ENCODE assay signal across 16 cellular contexts in the genomic region with DNA sequence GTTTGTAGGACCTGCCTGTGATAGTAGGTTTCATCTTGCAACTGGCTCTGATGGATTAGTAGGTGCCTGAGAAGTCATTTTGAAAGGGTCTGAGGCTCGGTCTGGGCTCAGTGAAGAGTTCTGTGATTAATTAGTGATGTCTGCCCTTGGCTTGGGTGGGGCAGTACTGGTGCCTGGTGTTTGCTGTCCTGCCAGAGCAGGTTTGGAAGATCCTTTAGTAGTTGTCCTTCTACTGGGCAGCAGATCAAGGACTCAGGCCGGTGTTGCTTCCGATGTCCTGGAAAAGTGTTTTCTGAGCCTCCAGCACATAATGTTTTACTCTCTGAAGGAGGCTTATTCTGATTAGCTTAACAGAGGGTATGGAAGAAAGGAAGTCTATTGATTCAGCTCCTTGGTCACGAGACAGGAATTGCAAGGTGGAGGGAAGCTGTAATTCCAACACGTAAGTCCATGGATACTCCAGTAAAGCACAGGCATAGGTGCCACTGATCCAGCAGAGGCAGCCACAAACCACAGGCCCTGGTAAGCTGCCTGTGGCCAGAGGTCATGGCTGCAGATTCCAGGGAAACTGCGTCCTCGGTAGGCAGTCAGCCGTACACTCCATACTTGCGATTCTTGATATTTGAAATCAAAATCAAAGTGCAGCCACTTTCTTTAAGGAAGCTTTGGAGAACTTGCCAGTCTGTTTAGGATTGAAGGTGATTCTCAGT. TPM values are rescaled to one million over a fixed set of nuclear protein-coding genes. Genes with fewer than 3 reads are reported as not detected.
DNase-seq lines count a peak whose midpoint lies in the region; ATAC-seq and TF ChIP-seq lines count a peak whose summit lies in the region.
"Had no signal": no experiment of that assay in that cellular context is flagged by ENCODE, and none has a peak within 500 bp of the region (broad histone marks: within the 10 kb centered on the region; RNA-seq: fewer than 3 reads in every experiment).

No MANE protein-coding gene starts in this region.

- no peak overlapping the region for H3K4me3 ChIP-seq in mammary epithelial cell (replicated peaks in 1 of 3; ENCODE audit: insufficient read depth in 1 of 3, low read depth in 2 of 3, low read length in 3 of 3)
- H3K4me3 ChIP-seq in left ventricle myocardium inferior, result peak overlapping the region; percentile 18
- no peak overlapping the region for H3K4me3 ChIP-seq in psoas muscle
- no peak overlapping the region for H3K4me3 ChIP-seq in uterus

- H3K4me2 ChIP-seq in mammary epithelial cell (ENCODE audit: insufficient read depth, low read depth, low read length), result no peak overlapping the region

- no TSS peak for BruUV-seq in MCF 10A (replicated peaks; lab: Mats Ljungman, UMichigan)
- no TSS peak for BruUV-seq in mammary epithelial cell (replicated peaks; lab: Mats Ljungman, UMichigan)

- no peaks in the 10 kb centered on the region for H4K20me1 ChIP-seq in mammary epithelial cell (ENCODE audit: insufficient read depth, low read length)

- intact Hi-C loops in MCF 10A (cut with micrococcal nuclease), result no loop called here
- intact Hi-C loops in mammary epithelial cell (cut with micrococcal nuclease), result no loop called here
- intact Hi-C loops in left ventricle myocardium inferior (cut with micrococcal nuclease), result no loop called here
- intact Hi-C loops in psoas muscle (cut with DNase I), result no loop called here
- intact Hi-C loops in uterus (cut with DNase I; ENCODE audit: low total_unique reads), result no loop called here

- H3K27ac ChIP-seq in mammary epithelial cell (ENCODE audit: insufficient read depth, low read depth, low read length), result no peak overlapping the region
- peak overlapping the region; percentile 96 for H3K27ac ChIP-seq in left ventricle myocardium inferior (replicated peaks)
- H3K27ac ChIP-seq in psoas muscle, result peak overlapping the region; percentile 36
- H3K27ac ChIP-seq in uterus, result peak overlapping the region; percentile 84 to 92
- H3K27ac ChIP-seq: neutrophil had no signal

- H3K27me3 ChIP-seq in mammary epithelial cell (ENCODE audit: insufficient read depth, low read length) (no peaks in the 10 kb centered on the region), left ventricle myocardium inferior (ENCODE audit: low read depth) (no peaks in the 10 kb centered on the region), psoas muscle (ENCODE audit: insufficient read depth in 3 of 3, low read length in 2 of 3) (no peaks in the 10 kb centered on the region), uterus (no peaks in the 10 kb centered on the region)
- H3K27me3 ChIP-seq: neutrophil had no signal

- dilution Hi-C loops in mammary epithelial cell (cut with HindIII; ENCODE audit: low sequenced_read_pairs), result no loop called here

- TF ChIP-seq POLR2A in uterus (IDR thresholded peaks at IDR 0.05), result no peak

- H3K9ac ChIP-seq in mammary epithelial cell (ENCODE audit: insufficient read depth, low read length), result no peak overlapping the region

- peak overlapping the region; percentile 42 for H3K27ac Mint-ChIP-seq in MCF 10A (ENCODE audit: low read depth, unreplicated experiment)

- no peaks in the 10 kb centered on the region for H3K36me3 Mint-ChIP-seq in MCF 10A (ENCODE audit: insufficient read depth, unreplicated experiment)

- no peak for ATAC-seq in psoas muscle
- no peak for ATAC-seq in SK-N-SH treated with all-trans-retinoic acid at 6 μM for 48 hours
- no peak for ATAC-seq in GM18519 (IDR thresholded peaks at IDR 0.05; ENCODE audit: low FRiP score, unreplicated experiment)

- H3K36me3 ChIP-seq in mammary epithelial cell (ENCODE audit: insufficient read depth, low read length) (no peaks in the 10 kb centered on the region), left ventricle myocardium inferior (no peaks in the 10 kb centered on the region), psoas muscle (ENCODE audit: insufficient read depth in 1 of 2, low read depth in 1 of 2) (no peaks in the 10 kb centered on the region), uterus (no peaks in the 10 kb centered on the region)
- H3K36me3 ChIP-seq: neutrophil had no signal

- H3K9me3 ChIP-seq in mammary epithelial cell (replicated peaks; ENCODE audit: insufficient read depth, low read length) (no peaks in the 10 kb centered on the region), left ventricle myocardium inferior (replicated peaks) (no peaks in the 10 kb centered on the region), psoas muscle (no peaks in the 10 kb centered on the region), uterus (no peaks in the 10 kb centered on the region)
- H3K9me3 ChIP-seq: neutrophil had no signal

- WGBS in mammary epithelial cell (ENCODE audit: low coverage, missing lambda C conversion rate), result 80% methylated on average over 7 of the region's 9 CpGs
- 69 to 89% (median 73%) methylated on average over 9 of the region's 9 CpGs for WGBS in psoas muscle, 3 donors

- H2AFZ ChIP-seq in mammary epithelial cell (ENCODE audit: low read depth, low read length), result no peak overlapping the region

- DNase-seq in MCF 10A (ENCODE audit: unreplicated experiment) (no peak), mammary epithelial cell (no peak), left ventricle myocardium inferior (no peak), psoas muscle (no peak), uterus (peak in 1 of 2 donors; percentile 45), 8988T (no peak)
- DNase-seq: activated CD8-positive, alpha-beta memory T cell treated with anti-CD3 and anti-CD28 coated beads for 24 hours; activated gamma-delta T cell treated with Interleukin-2 at 50 U/mL for 16 hours; GDM1; NCI-H187; NCI-H524 had no signal

- TF ChIP-seq CTCF in MCF 10A (IDR thresholded peaks at IDR 0.05; ENCODE audit: unreplicated experiment) (no peak), mammary epithelial cell (conservative IDR thresholded peaks at IDR 0.05 in 1 of 2, IDR thresholded peaks at IDR 0.05 in 1 of 2; ENCODE audit: extremely low read depth in 1 of 2, insufficient read depth in 1 of 2, low read depth in 1 of 2, low read length in 2 of 2) (no peak), left ventricle myocardium inferior (IDR thresholded peaks at IDR 0.05; ENCODE audit: borderline replicate concordance) (no peak), psoas muscle (IDR thresholded peaks at IDR 0.05) (no peak), uterus (IDR thresholded peaks at IDR 0.05) (no peak)

- POLR2A ChIA-PET in MCF 10A (lab: Yijun Ruan, JAX), result interaction anchor here (0.8 to 4.9 kb wide), 3 partner anchors 9 to 314 kb away, joined by 3 to 89 read pairs (median 3); no protein-coding TSS in a partner anchor

- H3K27me3 Mint-ChIP-seq in MCF 10A (ENCODE audit: insufficient read depth, unreplicated experiment), result no peaks in the 10 kb centered on the region
- H3K27me3 Mint-ChIP-seq: central memory CD8-positive, alpha-beta T cell had no signal

- H3K4me1 ChIP-seq in mammary epithelial cell (ENCODE audit: insufficient read depth, low read length) (peaks cover 9% of the 10 kb centered on the region), left ventricle myocardium inferior (peaks cover 93% of the 10 kb centered on the region), psoas muscle (peaks cover 36% of the 10 kb centered on the region), uterus (peaks cover 6 to 27% of the 10 kb centered on the region in 2 donors)

- no peak overlapping the region for H3K4me3 Mint-ChIP-seq in MCF 10A (ENCODE audit: unreplicated experiment)
- H3K4me3 Mint-ChIP-seq: central memory CD8-positive, alpha-beta T cell had no signal

- in situ Hi-C loops in mammary epithelial cell (cut with MboI; ENCODE audit: low sequenced_read_pairs in 2 of 2), result loop anchor here in 1 of 2 donors (25.0 kb wide), 2 partner anchors 221 to 296 kb away; no protein-coding TSS in a partner anchor

- no peaks in the 10 kb centered on the region for H3K79me2 ChIP-seq in mammary epithelial cell (ENCODE audit: insufficient read depth, low read length)

- CTCF ChIA-PET in MCF 10A (lab: Yijun Ruan, JAX) (interaction anchor here (0.6 to 2.5 kb wide), 4 partner anchors 13 to 370 kb away, joined by 3 to 10 read pairs (median 3); no protein-coding TSS in a partner anchor), mammary epithelial cell (lab: Charles Lee; ENCODE audit: low non-redundant PET) (interaction anchor here (0.6 kb wide), 1 partner anchor 278 kb away, joined by 3 read pairs; no protein-coding TSS in a partner anchor)

- H3K4me1 Mint-ChIP-seq in MCF 10A (ENCODE audit: insufficient read depth, unreplicated experiment), result peaks cover 27% of the 10 kb centered on the region
- H3K4me1 Mint-ChIP-seq: central memory CD8-positive, alpha-beta T cell had no signal

- H3K9me3 Mint-ChIP-seq in MCF 10A (ENCODE audit: unreplicated experiment), result no peaks in the 10 kb centered on the region
- H3K9me3 Mint-ChIP-seq: central memory CD8-positive, alpha-beta T cell had no signal

TF ChIP-seq in SK-N-SH treated with all-trans-retinoic acid at 6 μM for 48 hours, 23 proteins besides CTCF, POLR2A, EP300 and RAD21 (continues in another document):
- TF ChIP-seq ARNTL (CRISPR knock-in tag; IDR thresholded peaks at IDR 0.05; ENCODE audit: borderline replicate concordance, low read depth), result no peak
- TF ChIP-seq TCF4 (CRISPR knock-in tag; IDR thresholded peaks at IDR 0.05; ENCODE audit: borderline replicate concordance), result no peak
- TF ChIP-seq SNAI2 (CRISPR knock-in tag; IDR thresholded peaks at IDR 0.05), result no peak
- TF ChIP-seq CSDC2 (CRISPR knock-in tag; IDR thresholded peaks at IDR 0.05), result no peak

RNA-seq across cellular contexts. Expression of a gene that starts 18.7 kb away (rescaled TPM):
- total RNA-seq in MCF 10A (2022) (0.23 and 0.66 TPM in 2 replicates), mammary epithelial cell (under 1 TPM; 0.21 to 0.67 TPM), left ventricle myocardium inferior (22.6 TPM), psoas muscle (1 to 10 TPM; 3.7 to 5.0 (median 4.4) TPM), uterus (10 to 100 TPM; 12.0 to 81.2 (median 50.4) TPM)
- polyA plus RNA-seq in mammary epithelial cell (0.16 TPM), psoas muscle (1 to 10 TPM in 2 of 3 donors, under 1 TPM in 1; 0.59 to 3.0 (median 1.6) TPM)
- polyA minus RNA-seq in mammary epithelial cell, result not detected
- total RNA-seq: A172 had no signal
